In the genomic region with DNA sequence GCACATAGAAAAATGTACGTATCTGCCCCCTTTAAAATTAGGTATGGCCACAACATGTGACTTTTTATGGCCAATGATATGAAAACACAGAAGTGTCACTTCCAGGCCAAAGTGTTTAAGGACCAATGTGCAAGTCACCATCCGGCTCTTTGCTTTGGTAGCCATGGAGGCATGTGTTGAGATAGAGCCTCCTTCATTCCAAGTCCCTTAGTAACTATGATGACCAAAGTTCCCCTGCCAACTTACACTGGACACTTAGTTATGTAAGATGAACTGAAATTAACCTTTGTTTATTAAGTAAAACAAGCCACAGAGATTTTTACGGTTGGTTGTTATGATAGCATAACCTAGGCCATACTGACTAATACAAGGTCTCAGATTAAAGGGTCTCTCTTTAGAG, we compare ENCODE assay signal across 17 cellular contexts. TPM values are rescaled to one million over a fixed set of nuclear protein-coding genes. Genes with fewer than 3 reads are reported as not detected.
A peak's percentile ranks its signal among the peaks of the same experiment; 100 is the strongest.
DNase-seq lines count a peak whose midpoint lies in the region; ATAC-seq and TF ChIP-seq lines count a peak whose summit lies in the region.
"Had no signal": no experiment of that assay in that cellular context is flagged by ENCODE, and none has a peak within 500 bp of the region (broad histone marks: within the 10 kb centered on the region; RNA-seq: fewer than 3 reads in every experiment).

No MANE protein-coding gene starts in this region.

- H3K27ac ChIP-seq in trophoblast cell (ENCODE audit: low read depth, low read length): no peak overlapping the region
- H3K27ac ChIP-seq in naive thymus-derived CD4-positive, alpha-beta T cell (ENCODE audit: low read depth, low read length): no peak overlapping the region
- H3K27ac ChIP-seq: SJCRH30 had no signal

- H2BK5ac ChIP-seq in trophoblast cell (ENCODE audit: low read depth, low read length, poor library complexity): no peak overlapping the region

- no peak overlapping the region for H2BK12ac ChIP-seq in trophoblast cell (ENCODE audit: low read length)

- no peak overlapping the region for H2BK120ac ChIP-seq in trophoblast cell (ENCODE audit: insufficient read depth, low read length, poor library complexity)

- no peak for ATAC-seq in naive thymus-derived CD4-positive, alpha-beta T cell

- no peak overlapping the region for H4K8ac ChIP-seq in trophoblast cell (ENCODE audit: low read depth, low read length)

- H3K4me3 ChIP-seq in HFF-Myc (replicated peaks; ENCODE audit: low read depth, low read length) (no peak overlapping the region), adipocyte (ENCODE audit: low read length) (no peak overlapping the region), fibroblast of mammary gland (ENCODE audit: control insufficient read depth, low read depth, low read length) (no peak overlapping the region), trophoblast cell (ENCODE audit: low read depth, low read length) (no peak overlapping the region)
- H3K4me3 ChIP-seq in naive thymus-derived CD4-positive, alpha-beta T cell (ENCODE audit: low read length): no peak overlapping the region
- H3K4me3 ChIP-seq: SJCRH30 had no signal

- H3K9me3 ChIP-seq in adipocyte (ENCODE audit: control insufficient read depth, low read length): no peaks in the 10 kb centered on the region
- no peaks in the 10 kb centered on the region for H3K9me3 ChIP-seq in trophoblast cell (ENCODE audit: insufficient read depth, low read depth, low read length)
- H3K9me3 ChIP-seq in naive thymus-derived CD4-positive, alpha-beta T cell (ENCODE audit: control insufficient read depth in 2 of 3, low read length in 3 of 3): no peaks in the 10 kb centered on the region
- H3K9me3 ChIP-seq: SJCRH30 had no signal

- peaks cover 24% of the 10 kb centered on the region for H3K4me1 ChIP-seq in adipocyte (ENCODE audit: control insufficient read depth, insufficient read depth, low read length)
- H3K4me1 ChIP-seq in trophoblast cell (ENCODE audit: control insufficient read depth in 1 of 2, insufficient read depth in 2 of 2, low read length in 2 of 2): no peaks in the 10 kb centered on the region
- no peaks in the 10 kb centered on the region for H3K4me1 ChIP-seq in naive thymus-derived CD4-positive, alpha-beta T cell (ENCODE audit: control insufficient read depth in 2 of 2, insufficient read depth in 2 of 2, low read length in 2 of 2)
- H3K4me1 ChIP-seq: SJCRH30 had no signal

- H3K79me2 ChIP-seq in trophoblast cell (ENCODE audit: control insufficient read depth, insufficient read depth, low read length, poor library complexity): no peaks in the 10 kb centered on the region

- no peaks in the 10 kb centered on the region for H3K27me3 ChIP-seq in adipocyte (replicated peaks; ENCODE audit: control insufficient read depth, insufficient read depth, low read length)
- no peaks in the 10 kb centered on the region for H3K27me3 ChIP-seq in trophoblast cell (ENCODE audit: insufficient read depth, low read length)
- H3K27me3 ChIP-seq in naive thymus-derived CD4-positive, alpha-beta T cell (ENCODE audit: control insufficient read depth in 2 of 2, insufficient read depth in 2 of 2, low read length in 2 of 2): no peaks in the 10 kb centered on the region
- H3K27me3 ChIP-seq: SJCRH30 had no signal

- CTCF ChIA-PET in naive thymus-derived CD4-positive, alpha-beta T cell (lab: Charles Lee): no interaction called here

- H3K14ac ChIP-seq in trophoblast cell (ENCODE audit: low read length): no peak overlapping the region

- H3K36me3 ChIP-seq in adipocyte (ENCODE audit: control insufficient read depth, insufficient read depth, low read length, severe bottlenecking): peaks cover 88% of the 10 kb centered on the region
- no peaks in the 10 kb centered on the region for H3K36me3 ChIP-seq in trophoblast cell (ENCODE audit: control insufficient read depth in 1 of 2, insufficient read depth in 2 of 2, low read length in 2 of 2)
- H3K36me3 ChIP-seq in naive thymus-derived CD4-positive, alpha-beta T cell (ENCODE audit: control insufficient read depth in 2 of 3, insufficient read depth in 3 of 3, low read length in 3 of 3): no peaks in the 10 kb centered on the region
- H3K36me3 ChIP-seq: SJCRH30 had no signal

- H2AFZ ChIP-seq in trophoblast cell (ENCODE audit: insufficient read depth, low read length, poor library complexity): no peak overlapping the region

- POLR2A ChIA-PET in naive thymus-derived CD4-positive, alpha-beta T cell (lab: Charles Lee): no interaction called here

- no CpG with 5 or more reads among the region's 3 CpGs for WGBS in trophoblast cell (ENCODE audit: extremely low coverage, insufficient coverage, insufficient read length)

- no peak overlapping the region for H3K4me2 ChIP-seq in trophoblast cell (ENCODE audit: low read length)

- no peak overlapping the region for H4K12ac ChIP-seq in trophoblast cell (ENCODE audit: low read depth, low read length)

- no peak overlapping the region for H3K4me3 Mint-ChIP-seq in naive thymus-derived CD4-positive, alpha-beta T cell
- H3K4me3 Mint-ChIP-seq in mesothelial cell of epicardium: no peak overlapping the region

- H3K79me1 ChIP-seq in trophoblast cell (ENCODE audit: low read length): no peaks in the 10 kb centered on the region

- H3K9ac ChIP-seq in adipocyte (ENCODE audit: low read length) (no peak overlapping the region), trophoblast cell (ENCODE audit: low read length) (no peak overlapping the region)

- H3K36me3 Mint-ChIP-seq in naive thymus-derived CD4-positive, alpha-beta T cell: no peaks in the 10 kb centered on the region
- peaks cover 13% of the 10 kb centered on the region for H3K36me3 Mint-ChIP-seq in mesothelial cell of epicardium

- peaks cover 0 to 6% (median 0%) of the 10 kb centered on the region in 5 donors for H3K27me3 Mint-ChIP-seq in naive thymus-derived CD4-positive, alpha-beta T cell
- no peaks in the 10 kb centered on the region for H3K27me3 Mint-ChIP-seq in mesothelial cell of epicardium (ENCODE audit: low read depth)

- H2AK5ac ChIP-seq in trophoblast cell (ENCODE audit: low read length): no peak overlapping the region

- no peak overlapping the region for H3K18ac ChIP-seq in trophoblast cell (ENCODE audit: low read length)

- peaks cover 0 to 4% (median 0%) of the 10 kb centered on the region in 11 donors for H3K9me3 Mint-ChIP-seq in naive thymus-derived CD4-positive, alpha-beta T cell
- peaks cover 6% of the 10 kb centered on the region for H3K9me3 Mint-ChIP-seq in mesothelial cell of epicardium

- intact Hi-C loops in naive thymus-derived CD4-positive, alpha-beta T cell (cut with micrococcal nuclease): no loop called here

- H3K4me1 Mint-ChIP-seq in naive thymus-derived CD4-positive, alpha-beta T cell: no peaks in the 10 kb centered on the region
- peaks cover 5% of the 10 kb centered on the region for H3K4me1 Mint-ChIP-seq in mesothelial cell of epicardium

- DNase-seq in HFF-Myc (ENCODE audit: extremely low read depth, low read depth): peak; percentile 7
- DNase-seq in adipocyte (ENCODE audit: low read depth): peak; percentile 58
- DNase-seq in fibroblast of mammary gland (ENCODE audit: low read depth): peak; percentile 24
- DNase-seq in trophoblast cell: peak; percentile 48 to 75
- no peak for DNase-seq in effector CD4-positive, alpha-beta T cell
- DNase-seq in naive thymus-derived CD4-positive, alpha-beta T cell: no peak
- DNase-seq in NCI-H748 treated with DMSO at 0.1 percent for 48 hours (lab: John Stamatoyannopoulos, UW): no peak
- DNase-seq in mesothelial cell of epicardium (ENCODE audit: low spot score in 2 of 2, unreplicated experiment in 2 of 2): no peak
- DNase-seq: C1 segment of cervical spinal cord, DMS79, H7, NCI-H1092 treated with DMSO at 0.1 percent for 48 hours, NCI-H1694, NCI-H2081 treated with DMSO at 0.1 percent for 48 hours, NCI-H510A, NCI-H774, SJCRH30 had no signal

- H3K23ac ChIP-seq in trophoblast cell (ENCODE audit: low read length): no peak overlapping the region

- no peak for TF ChIP-seq CTCF in HFF-Myc (IDR thresholded peaks at IDR 0.05; ENCODE audit: low read depth, low read length, missing control alignments)
- TF ChIP-seq CTCF in fibroblast of mammary gland (conservative IDR thresholded peaks at IDR 0.05; ENCODE audit: control insufficient read depth, insufficient read depth, low read depth, low read length): no peak
- TF ChIP-seq CTCF in mesothelial cell of epicardium (IDR thresholded peaks at IDR 0.05; ENCODE audit: unreplicated experiment): no peak

- no peak overlapping the region for H4K91ac ChIP-seq in trophoblast cell (ENCODE audit: low read depth, low read length)

- H3K4ac ChIP-seq in trophoblast cell (ENCODE audit: low read depth, low read length): no peak overlapping the region

- no peak overlapping the region for H3K27ac Mint-ChIP-seq in naive thymus-derived CD4-positive, alpha-beta T cell
- no peak overlapping the region for H3K27ac Mint-ChIP-seq in mesothelial cell of epicardium

RNA-seq across cellular contexts. Expression of gene FBN2, which starts 51.0 kb away (rescaled TPM):
- polyA plus RNA-seq in trophoblast cell (2013): 18.5 and 19.0 TPM in 2 replicates
- total RNA-seq in naive thymus-derived CD4-positive, alpha-beta T cell: 1 to 10 TPM in 1 of 5 experiments, under 1 TPM in 3, not detected in 1; 0.16 to 6.8 (median 0.66) TPM
- under 1 TPM in 1 of 2 donors, not detected in 1; 0.07 TPM for polyA plus RNA-seq in naive thymus-derived CD4-positive, alpha-beta T cell
- 238 to 252 TPM (median 244 TPM) in 3 replicates for total RNA-seq in mesothelial cell of epicardium

Comparison
In these comparisons a context has a peak if more than half of its experiments do, and no peak if none do; other contexts are left out.
1. DNase-seq: peak in HFF-Myc (single experiment), adipocyte (single experiment), fibroblast of mammary gland (single experiment) and trophoblast cell (2 of 2); none in effector CD4-positive, alpha-beta T cell (single experiment), naive thymus-derived CD4-positive, alpha-beta T cell (0 of 9), NCI-H748 treated with DMSO at 0.1 percent for 48 hours (single experiment) and mesothelial cell of epicardium (0 of 2).
2. RNA of gene FBN2, which starts 51.0 kb away (total RNA-seq): 238 to 252 TPM in mesothelial cell of epicardium; 0.16 to 6.8 TPM in naive thymus-derived CD4-positive, alpha-beta T cell; every median in the first group is over 10 times any median in the second.